Comparison of ENCODE assay signal across 31 cellular contexts in genomic region chr3:46553154-46553553, GRCh38. TPM values are rescaled to one million over a fixed set of nuclear protein-coding genes. Genes with fewer than 3 reads are reported as not detected.
"Had no signal": no experiment of that assay in that cellular context is flagged by ENCODE, and none has a peak within 500 bp of the region (broad histone marks: within the 10 kb centered on the region; RNA-seq: fewer than 3 reads in every experiment).

No MANE protein-coding gene starts in this region.

- H3K4me1 ChIP-seq: adrenal gland had no signal

- H3K27ac ChIP-seq: adrenal gland, esophagus muscularis mucosa, foreskin keratinocyte, hepatocyte, ovary, thyroid gland had no signal

- H3K27me3 ChIP-seq: adrenal gland, foreskin keratinocyte, hepatocyte, ovary, thyroid gland had no signal

- H3K36me3 ChIP-seq: adrenal gland, ovary had no signal

- H3K4me2 ChIP-seq: hepatocyte had no signal

- H2AFZ ChIP-seq: hepatocyte had no signal

- DNase-seq: activated B cell treated with CpG ODN at 0.5 μM for 24 hours; activated CD4-positive, alpha-beta T cell treated with anti-CD3 and anti-CD28 coated beads for 4 hours; activated CD8-positive, alpha-beta T cell treated with anti-CD3 and anti-CD28 coated beads for 36 hours; activated T-cell treated with anti-CD3 and anti-CD28 coated beads, Interleukin-2, amount 50 U/mL, for 1 hour; adrenal gland; central memory CD4-positive, alpha-beta T cell; effector memory CD8-positive, alpha-beta T cell; foreskin keratinocyte; immature natural killer cell; kidney glomerular epithelial cell; left ventricle myocardium inferior; ovary; right cardiac atrium; stimulated activated CD4-positive, alpha-beta T cell treated with anti-CD3 and anti-CD28 coated beads, Interleukin-12 subunit alpha, Interleukin-12 subunit beta, amount 100 ng/mL, for 4 hours; stimulated activated CD4-positive, alpha-beta T cell treated with anti-CD3 and anti-CD28 coated beads, Interleukin-4, amount 100 ng/mL, for 4 hours; stimulated activated naive CD8-positive, alpha-beta T cell treated with anti-CD3 and anti-CD28 coated beads, Interleukin-15, Interleukin-2, amounts not matched to agents 100 U/mL and 50 U/mL, for 24 hours; substantia nigra; SW 1271; T-helper 17 cell; thyroid gland had no signal

- H3K4me3 ChIP-seq: adrenal gland, esophagus muscularis mucosa, hepatocyte, left ventricle myocardium inferior, ovary, thyroid gland had no signal

- ATAC-seq: activated CD8-positive, alpha-beta T cell treated with anti-CD3 and anti-CD28 coated beads for 36 hours; activated naive CD4-positive, alpha-beta T cell treated with anti-CD3 and anti-CD28 coated beads, Interleukin-2, amount 50 U/mL, for 72 hours; effector memory CD8-positive, alpha-beta T cell; foreskin keratinocyte; natural killer cell treated with Interleukin-12 subunit alpha and Interleukin-12 subunit beta and Interleukin-15 and Interleukin-18, amount 100 ng/mL, for 72 hours; right cardiac atrium; stimulated activated naive CD8-positive, alpha-beta T cell treated with anti-CD3 and anti-CD28 coated beads, Interleukin-15, Interleukin-2, amounts not matched to agents 100 U/mL and 50 U/mL, for 24 hours; T-helper 17 cell had no signal

- H3K9me3 ChIP-seq: adrenal gland, esophagus muscularis mucosa, left ventricle myocardium inferior, ovary, thyroid gland had no signal

- H3K79me2 ChIP-seq: hepatocyte had no signal

RNA-seq across cellular contexts. Expression of gene LRRC2, which starts 12.9 kb away (rescaled TPM):
- total RNA-seq: activated B cell treated with CpG ODN at 0.5 μM for 24 hours; activated CD8-positive, alpha-beta T cell treated with anti-CD3 and anti-CD28 coated beads for 36 hours; activated naive CD4-positive, alpha-beta T cell treated with anti-CD3 and anti-CD28 coated beads, Interleukin-2, amount 50 U/mL, for 72 hours; natural killer cell treated with Interleukin-12 subunit alpha and Interleukin-12 subunit beta and Interleukin-15 and Interleukin-18, amount 100 ng/mL, for 72 hours had no signal
- polyA plus RNA-seq: immature natural killer cell had no signal

RNA-seq across cellular contexts. Expression of gene RTP3, which starts 55.4 kb away (rescaled TPM):
- total RNA-seq: activated B cell treated with CpG ODN at 0.5 μM for 24 hours; activated CD8-positive, alpha-beta T cell treated with anti-CD3 and anti-CD28 coated beads for 36 hours; activated naive CD4-positive, alpha-beta T cell treated with anti-CD3 and anti-CD28 coated beads, Interleukin-2, amount 50 U/mL, for 72 hours; adrenal gland; astrocyte; dermis microvascular lymphatic vessel endothelial cell; endothelial cell of umbilical vein; esophagus muscularis mucosa; foreskin keratinocyte; left ventricle myocardium inferior; lung microvascular endothelial cell; natural killer cell treated with Interleukin-12 subunit alpha and Interleukin-12 subunit beta and Interleukin-15 and Interleukin-18, amount 100 ng/mL, for 72 hours; ovary; pulmonary artery endothelial cell; right cardiac atrium; T-helper 17 cell; thyroid gland; ureter had no signal
- polyA plus RNA-seq: adrenal gland, foreskin keratinocyte, immature natural killer cell, ovary, right cardiac atrium had no signal

RNA-seq across cellular contexts. Expression of gene FAM240A, which starts 59.2 kb away (rescaled TPM):
- total RNA-seq: activated B cell treated with CpG ODN at 0.5 μM for 24 hours; activated CD8-positive, alpha-beta T cell treated with anti-CD3 and anti-CD28 coated beads for 36 hours; activated naive CD4-positive, alpha-beta T cell treated with anti-CD3 and anti-CD28 coated beads, Interleukin-2, amount 50 U/mL, for 72 hours; astrocyte; dermis microvascular lymphatic vessel endothelial cell; endothelial cell of umbilical vein; esophagus muscularis mucosa; foreskin keratinocyte; hepatocyte; left ventricle myocardium inferior; lung microvascular endothelial cell; natural killer cell treated with Interleukin-12 subunit alpha and Interleukin-12 subunit beta and Interleukin-15 and Interleukin-18, amount 100 ng/mL, for 72 hours; pulmonary artery endothelial cell; right cardiac atrium; skeletal muscle tissue; T-helper 17 cell; ureter had no signal
- polyA plus RNA-seq: adrenal gland, endothelial cell of umbilical vein, foreskin keratinocyte, hepatocyte, immature natural killer cell, ovary, right cardiac atrium had no signal
